ENCODE assay signal across 22 cellular contexts in the genomic region with DNA sequence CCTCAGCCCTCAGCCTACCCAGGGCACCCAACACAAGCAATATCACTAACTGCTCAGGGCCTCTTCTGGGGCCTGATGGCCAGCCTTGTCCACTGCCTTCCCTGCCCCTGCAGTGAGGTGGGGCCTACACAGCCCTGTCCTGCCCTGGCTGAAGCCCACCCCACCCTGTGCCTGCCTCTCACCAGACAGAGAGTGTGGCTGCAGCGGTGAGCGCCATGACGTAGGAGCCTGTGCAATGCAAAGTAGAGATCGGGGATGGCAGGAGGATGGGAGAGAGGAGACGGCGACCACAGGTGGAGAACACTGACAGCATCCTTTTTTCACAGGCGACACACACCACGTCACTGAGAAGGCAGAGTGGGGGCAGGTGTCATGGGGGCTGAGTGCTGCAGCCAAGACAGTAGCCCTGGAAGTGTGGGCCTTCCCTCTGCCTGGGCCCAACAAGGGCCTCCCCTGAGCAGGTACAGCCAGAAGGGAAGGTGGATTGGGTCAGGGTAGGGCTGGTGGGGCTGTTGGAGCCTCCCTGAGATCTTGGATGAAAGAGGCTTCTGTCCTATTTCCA.
DNase-seq lines count a peak whose midpoint lies in the region; ATAC-seq, FAIRE-seq and TF ChIP-seq lines count a peak whose summit lies in the region.
"Had no signal": no experiment of that assay in that cellular context is flagged by ENCODE, and none has a peak within 500 bp of the region (broad histone marks: within the 10 kb centered on the region; RNA-seq: fewer than 3 reads in every experiment).

No MANE protein-coding gene starts in this region.

- H3K27ac Mint-ChIP-seq in activated naive CD8-positive, alpha-beta T cell treated with anti-CD3 and anti-CD28 coated beads, Interleukin-2, amount 10 ng/mL, durations not matched to agents 7 days and 5 days: no peak overlapping the region
- no peak overlapping the region for H3K27ac Mint-ChIP-seq in activated naive CD8-positive, alpha-beta T cell treated with anti-CD3 and anti-CD28 coated beads, Interleukin-2, amount 50 U/mL, for 24 hours
- H3K27ac Mint-ChIP-seq: CD8-positive, alpha-beta T cell had no signal

- no peak overlapping the region for H4K12ac ChIP-seq in trophoblast cell (ENCODE audit: low read depth, low read length)

- no peak overlapping the region for H3K18ac ChIP-seq in trophoblast cell (ENCODE audit: low read length)

- no peak overlapping the region for H4K91ac ChIP-seq in trophoblast cell (ENCODE audit: low read depth, low read length)

- 0 out of 2 replicates have a peak, but pooled peaks cover 20% of the 10 kb centered on the region for H4K20me1 ChIP-seq in K562 (replicated peaks; ENCODE audit: control insufficient read depth, insufficient read depth, low read length)

- peaks cover 3% of the 10 kb centered on the region for H3K9me1 ChIP-seq in K562 (ENCODE audit: control insufficient read depth, insufficient read depth, low read length)

- in situ Hi-C loops in K562 (cut with MboI): no loop called here

- peak; percentile 11 for ATAC-seq in activated naive CD8-positive, alpha-beta T cell treated with anti-CD3 and anti-CD28 coated beads, Interleukin-2, amount 10 ng/mL, durations not matched to agents 7 days and 5 days (ENCODE audit: low read depth)
- ATAC-seq in activated naive CD8-positive, alpha-beta T cell treated with anti-CD3 and anti-CD28 coated beads, Interleukin-2, amount 50 U/mL, for 24 hours: no peak
- ATAC-seq in K562: no peak
- ATAC-seq: CD8-positive, alpha-beta T cell; SK-N-SH treated with all-trans-retinoic acid at 6 μM for 48 hours had no signal

- H3K36me3 ChIP-seq in K562 (ENCODE audit: control insufficient read depth, insufficient read depth, low read length) (peaks cover 100% of the 10 kb centered on the region), trophoblast cell (ENCODE audit: control insufficient read depth in 1 of 2, insufficient read depth in 2 of 2, low read length in 2 of 2) (peaks cover 68 to 83% of the 10 kb centered on the region in 2 experiments)

- H3K79me2 ChIP-seq in K562 (ENCODE audit: control insufficient read depth, insufficient read depth, low read length) (no peaks in the 10 kb centered on the region), trophoblast cell (ENCODE audit: control insufficient read depth, insufficient read depth, low read length, poor library complexity) (no peaks in the 10 kb centered on the region)

- no peaks in the 10 kb centered on the region for H3K4me1 Mint-ChIP-seq in activated naive CD8-positive, alpha-beta T cell treated with anti-CD3 and anti-CD28 coated beads, Interleukin-2, amount 10 ng/mL, durations not matched to agents 7 days and 5 days
- peaks cover 3% of the 10 kb centered on the region for H3K4me1 Mint-ChIP-seq in activated naive CD8-positive, alpha-beta T cell treated with anti-CD3 and anti-CD28 coated beads, Interleukin-2, amount 50 U/mL, for 24 hours

- no peak overlapping the region for H3K4ac ChIP-seq in trophoblast cell (ENCODE audit: low read depth, low read length)

- CTCF ChIA-PET in K562 (lab: Yijun Ruan, JAX; ENCODE audit: low intra/inter-chr PET ratio): no interaction called here

- no peak overlapping the region for H3K4me2 ChIP-seq in K562 (ENCODE audit: insufficient read depth, low read length)
- H3K4me2 ChIP-seq in trophoblast cell (ENCODE audit: low read length): no peak overlapping the region

- H3K9me3 Mint-ChIP-seq in activated naive CD8-positive, alpha-beta T cell treated with anti-CD3 and anti-CD28 coated beads, Interleukin-2, amount 10 ng/mL, durations not matched to agents 7 days and 5 days: no peaks in the 10 kb centered on the region
- no peaks in the 10 kb centered on the region for H3K9me3 Mint-ChIP-seq in activated naive CD8-positive, alpha-beta T cell treated with anti-CD3 and anti-CD28 coated beads, Interleukin-2, amount 50 U/mL, for 24 hours
- H3K9me3 Mint-ChIP-seq: CD8-positive, alpha-beta T cell had no signal

- H3K27ac ChIP-seq in K562 (ENCODE audit: extremely low read depth, low read depth, low read length) (no peak overlapping the region), trophoblast cell (ENCODE audit: low read depth, low read length) (peak overlapping the region; percentile 24)
- H3K27ac ChIP-seq: C4-2B had no signal

- H3K4me3 ChIP-seq in K562: no peak overlapping the region
- H3K4me3 ChIP-seq in trophoblast cell (ENCODE audit: low read depth, low read length): no peak overlapping the region

- no peak overlapping the region for H2BK5ac ChIP-seq in trophoblast cell (ENCODE audit: low read depth, low read length, poor library complexity)

- H3K27me3 ChIP-seq in K562 (ENCODE audit: control insufficient read depth in 2 of 2, insufficient read depth in 2 of 2, low read length in 2 of 2): no peaks in the 10 kb centered on the region
- no peaks in the 10 kb centered on the region for H3K27me3 ChIP-seq in trophoblast cell (ENCODE audit: insufficient read depth, low read length)

- intact Hi-C loops in K562 (cut with micrococcal nuclease): no loop called here

- POLR2A ChIA-PET in activated naive CD8-positive, alpha-beta T cell treated with anti-CD3 and anti-CD28 coated beads, Interleukin-2, amount 10 ng/mL, durations not matched to agents 7 days and 5 days (lab: Charles Lee): no interaction called here
- POLR2A ChIA-PET in K562 (lab: Yijun Ruan, JAX): interaction anchor here (0.7 to 1.4 kb wide), 4 partner anchors 11 to 126 kb away, joined by 3 to 5 read pairs (median 4); partner anchors contain the start of gene C22orf39

- H2AK5ac ChIP-seq in trophoblast cell (ENCODE audit: low read length): no peak overlapping the region

- no peak for TF ChIP-seq POLR2A in K562 (conservative IDR thresholded peaks at IDR 0.05)

- no peak overlapping the region for H2BK120ac ChIP-seq in trophoblast cell (ENCODE audit: insufficient read depth, low read length, poor library complexity)

- peak overlapping the region in 1 of 2 experiments; percentile 3; a peak in 1 of 4 replicates for H3K9ac ChIP-seq in K562 (ENCODE audit: insufficient read depth in 1 of 2, low read depth in 2 of 2, low read length in 2 of 2)
- H3K9ac ChIP-seq in trophoblast cell (ENCODE audit: low read length): no peak overlapping the region

- TF ChIP-seq CTCF in K562 (IDR thresholded peaks at IDR 0.05 in 2 of 3, conservative IDR thresholded peaks at IDR 0.05 in 1 of 3; ENCODE audit: insufficient read depth in 2 of 3, low read depth in 1 of 3, low read length in 3 of 3): no peak

- DNase-seq in activated naive CD8-positive, alpha-beta T cell treated with anti-CD3 and anti-CD28 coated beads, Interleukin-2, amount 10 ng/mL, durations not matched to agents 7 days and 5 days: no peak
- DNase-seq in activated naive CD8-positive, alpha-beta T cell treated with anti-CD3 and anti-CD28 coated beads, Interleukin-2, amount 50 U/mL, for 24 hours: no peak
- DNase-seq in K562 (ENCODE audit: extremely low read depth in 1 of 4, low spot score in 3 of 4) (no peak), trophoblast cell (no peak), GDM1 (lab: John Stamatoyannopoulos, UW) (no peak), DMS114 treated with DMSO at 0.1 percent for 48 hours (lab: John Stamatoyannopoulos, UW; ENCODE audit: unreplicated experiment) (no peak), NCI-H82 (lab: John Stamatoyannopoulos, UW) (no peak)
- DNase-seq: DMS153; DND-41; KG1; MM.1S; NCI-H2029; NCI-H446; NCI-H524 treated with DMSO at 0.1 percent for 48 hours; NCI-H774; NK-92 treated with Interleukin-12 subunit alpha and Interleukin-12 subunit beta, amount 100 ng/mL, for 24 hours; PC-3 had no signal

- H4K8ac ChIP-seq in trophoblast cell (ENCODE audit: low read depth, low read length): no peak overlapping the region

- no TSS peak for BruUV-seq in K562 (replicated peaks; lab: Mats Ljungman, UMichigan)

- H3K9me3 ChIP-seq in K562 (replicated peaks; ENCODE audit: control insufficient read depth, insufficient read depth, low read depth, low read length) (no peaks in the 10 kb centered on the region), trophoblast cell (ENCODE audit: insufficient read depth, low read depth, low read length) (peaks cover 5% of the 10 kb centered on the region)

- H3K4me3 Mint-ChIP-seq in activated naive CD8-positive, alpha-beta T cell treated with anti-CD3 and anti-CD28 coated beads, Interleukin-2, amount 10 ng/mL, durations not matched to agents 7 days and 5 days: no peak overlapping the region
- H3K4me3 Mint-ChIP-seq in activated naive CD8-positive, alpha-beta T cell treated with anti-CD3 and anti-CD28 coated beads, Interleukin-2, amount 50 U/mL, for 24 hours: no peak overlapping the region
- H3K4me3 Mint-ChIP-seq: CD8-positive, alpha-beta T cell had no signal

- H3K4me1 ChIP-seq in K562 (replicated peaks in 1 of 2; ENCODE audit: control insufficient read depth in 2 of 2, insufficient read depth in 2 of 2, low read length in 2 of 2): peaks cover 0 to 7% of the 10 kb centered on the region in 2 experiments; a peak in 1 of 5 replicates
- peaks cover 15 to 18% of the 10 kb centered on the region in 2 experiments for H3K4me1 ChIP-seq in trophoblast cell (ENCODE audit: control insufficient read depth in 1 of 2, insufficient read depth in 2 of 2, low read length in 2 of 2)

- TF ChIP-seq RAD21 in K562 (CRISPR knock-in tag; conservative IDR thresholded peaks at IDR 0.05 in 1 of 2, IDR thresholded peaks at IDR 0.05 in 1 of 2): no peak

- H3K14ac ChIP-seq in trophoblast cell (ENCODE audit: low read length): no peak overlapping the region

- H2AFZ ChIP-seq in K562 (ENCODE audit: low read depth, low read length) (no peak overlapping the region), trophoblast cell (ENCODE audit: insufficient read depth, low read length, poor library complexity) (no peak overlapping the region)

- no peak for TF ChIP-seq EP300 in K562 (IDR thresholded peaks at IDR 0.05; ENCODE audit: low read length)

- 98% methylated on average over 8 of the region's 8 CpGs for WGBS in K562 (ENCODE audit: insufficient coverage, low coverage, missing lambda C conversion rate)
- no CpG with 5 or more reads among the region's 8 CpGs for WGBS in trophoblast cell (ENCODE audit: extremely low coverage, insufficient coverage, insufficient read length)

- FAIRE-seq in K562 (lab: Jason Lieb, UNC): no peak
- FAIRE-seq: GM19239, H54 had no signal

- no peaks in the 10 kb centered on the region for H3K27me3 Mint-ChIP-seq in activated naive CD8-positive, alpha-beta T cell treated with anti-CD3 and anti-CD28 coated beads, Interleukin-2, amount 10 ng/mL, durations not matched to agents 7 days and 5 days
- H3K27me3 Mint-ChIP-seq in activated naive CD8-positive, alpha-beta T cell treated with anti-CD3 and anti-CD28 coated beads, Interleukin-2, amount 50 U/mL, for 24 hours: no peaks in the 10 kb centered on the region

- peaks cover 3% of the 10 kb centered on the region for H3K79me1 ChIP-seq in trophoblast cell (ENCODE audit: low read length)

- H3K23ac ChIP-seq in trophoblast cell (ENCODE audit: low read length): no peak overlapping the region

- H3K36me3 Mint-ChIP-seq in activated naive CD8-positive, alpha-beta T cell treated with anti-CD3 and anti-CD28 coated beads, Interleukin-2, amount 10 ng/mL, durations not matched to agents 7 days and 5 days: peaks cover 18% of the 10 kb centered on the region
- H3K36me3 Mint-ChIP-seq in activated naive CD8-positive, alpha-beta T cell treated with anti-CD3 and anti-CD28 coated beads, Interleukin-2, amount 50 U/mL, for 24 hours (ENCODE audit: low read depth): peaks cover 33% of the 10 kb centered on the region

- no peak overlapping the region for H2BK12ac ChIP-seq in trophoblast cell (ENCODE audit: low read length)

TF ChIP-seq in K562, 482 proteins besides CTCF, POLR2A, EP300 and RAD21 (continues in another document):
- no peak for TF ChIP-seq ZEB2 (IDR thresholded peaks at IDR 0.05)
